36 cellular contexts compared by ENCODE assay signal in genomic region chr11:124210421-124210820, GRCh38. TPM values are rescaled to one million over a fixed set of nuclear protein-coding genes. Genes with fewer than 3 reads are reported as not detected.
"Had no signal": no experiment of that assay in that cellular context is flagged by ENCODE, and none has a peak within 500 bp of the region (broad histone marks: within the 10 kb centered on the region; RNA-seq: fewer than 3 reads in every experiment).

No MANE protein-coding gene starts in this region.

- H3K4me3 Mint-ChIP-seq: activated B cell treated with CpG ODN at 0.5 μM for 24 hours; activated CD8-positive, alpha-beta T cell treated with anti-CD3 and anti-CD28 coated beads for 36 hours; activated naive CD4-positive, alpha-beta T cell treated with anti-CD3 and anti-CD28 coated beads, Interleukin-2, amount 10 ng/mL, durations not matched to agents 7 days and 5 days; activated naive CD8-positive, alpha-beta T cell treated with anti-CD3 and anti-CD28 coated beads, Interleukin-2, amount 10 ng/mL, durations not matched to agents 7 days and 5 days; activated T-cell treated with anti-CD3 and anti-CD28 coated beads, Interleukin-2, amount 50 U/mL, for 24 hours; activated T-cell treated with anti-CD3 and anti-CD28 coated beads, Interleukin-2, amount 50 U/mL, for 72 hours; central memory CD8-positive, alpha-beta T cell; dendritic cell treated with granulocyte-macrophage colony-stimulating factor and Interleukin-4, amounts not matched to agents 40 ng/mL and 50 ng/mL, for 4 days; endodermal cell; T-helper 17 cell; T-helper 2 cell treated with Interferon-gamma antibody and Interleukin-4, amounts not matched to agents 5 μg/mL and 100 μg/mL, for 36 hours had no signal

- H3K27ac ChIP-seq: brain microvascular endothelial cell, coronary artery, dorsolateral prefrontal cortex, esophagus muscularis mucosa, foreskin keratinocyte, gastrocnemius medialis, WERI-Rb-1 had no signal

- H3K9me3 ChIP-seq: esophagus muscularis mucosa, gastrocnemius medialis had no signal

- ATAC-seq: activated CD4-positive, CD25-positive, alpha-beta regulatory T cell treated with anti-CD3 and anti-CD28 coated beads, Interleukin-2, amount 50 U/mL, for 24 hours; activated CD8-positive, alpha-beta T cell treated with anti-CD3 and anti-CD28 coated beads for 36 hours; activated naive CD4-positive, alpha-beta T cell treated with anti-CD3 and anti-CD28 coated beads, Interleukin-2, amount 50 U/mL, for 72 hours; activated T-cell treated with anti-CD3 and anti-CD28 coated beads, Interleukin-2, amount 50 U/mL, for 72 hours; foreskin keratinocyte; gastrocnemius medialis; T-helper 17 cell had no signal

- H3K4me3 ChIP-seq: coronary artery, dorsolateral prefrontal cortex, esophagus muscularis mucosa, gastrocnemius medialis had no signal

- DNase-seq: activated B cell treated with CpG ODN at 0.5 μM for 24 hours; activated CD4-positive, alpha-beta T cell treated with anti-CD3 and anti-CD28 coated beads for 48 hours; activated CD4-positive, alpha-beta T cell treated with anti-CD3 and anti-CD28 coated beads, Interleukin-2, amount 50 U/mL, for 1 hour; activated CD4-positive, alpha-beta T cell treated with anti-CD3 and anti-CD28 coated beads, Interleukin-2, amount 50 U/mL, for 48 hours; activated CD8-positive, alpha-beta memory T cell treated with anti-CD3 and anti-CD28 coated beads for 24 hours; activated CD8-positive, alpha-beta memory T cell treated with anti-CD3 and anti-CD28 coated beads, Interleukin-2, amount 50 U/mL, for 48 hours; activated CD8-positive, alpha-beta T cell treated with anti-CD3 and anti-CD28 coated beads for 36 hours; activated gamma-delta T cell; activated naive CD4-positive, alpha-beta T cell; activated naive CD4-positive, alpha-beta T cell treated with anti-CD3 and anti-CD28 coated beads, Interleukin-2, amount 10 ng/mL, durations not matched to agents 7 days and 5 days; activated naive CD8-positive, alpha-beta T cell treated with anti-CD3 and anti-CD28 coated beads, Interleukin-2, amount 10 ng/mL, durations not matched to agents 7 days and 5 days; activated T-cell treated with anti-CD3 and anti-CD28 coated beads for 4 hours; activated T-cell treated with anti-CD3 and anti-CD28 coated beads, Interleukin-2, amount 50 U/mL, for 24 hours; activated T-cell treated with anti-CD3 and anti-CD28 coated beads, Interleukin-2, amount 50 U/mL, for 72 hours; brain microvascular endothelial cell; dorsolateral prefrontal cortex; effector memory CD4-positive, alpha-beta T cell; endodermal cell; foreskin keratinocyte; gastrocnemius medialis; T-helper 1 cell; T-helper 17 cell; T1000; WERI-Rb-1 had no signal

- H3K36me3 ChIP-seq: brain microvascular endothelial cell, esophagus muscularis mucosa, gastrocnemius medialis, WERI-Rb-1 had no signal

- H3K4me1 ChIP-seq: esophagus muscularis mucosa, foreskin keratinocyte, gastrocnemius medialis had no signal

- H3K27ac Mint-ChIP-seq: activated B cell treated with CpG ODN at 0.5 μM for 24 hours; activated CD8-positive, alpha-beta T cell treated with anti-CD3 and anti-CD28 coated beads for 36 hours; activated naive CD4-positive, alpha-beta T cell treated with anti-CD3 and anti-CD28 coated beads, Interleukin-2, amount 10 ng/mL, durations not matched to agents 7 days and 5 days; activated naive CD4-positive, alpha-beta T cell treated with anti-CD3 and anti-CD28 coated beads, Interleukin-2, amount 50 U/mL, for 72 hours; activated naive CD8-positive, alpha-beta T cell treated with anti-CD3 and anti-CD28 coated beads, Interleukin-2, amount 10 ng/mL, durations not matched to agents 7 days and 5 days; activated T-cell treated with anti-CD3 and anti-CD28 coated beads, Interleukin-2, amount 50 U/mL, for 24 hours; activated T-cell treated with anti-CD3 and anti-CD28 coated beads, Interleukin-2, amount 50 U/mL, for 72 hours; dendritic cell treated with granulocyte-macrophage colony-stimulating factor and Interleukin-4, amounts not matched to agents 40 ng/mL and 50 ng/mL, for 4 days; endodermal cell; T-helper 17 cell; T-helper 2 cell treated with Interferon-gamma antibody and Interleukin-4, amounts not matched to agents 5 μg/mL and 100 μg/mL, for 36 hours had no signal

- H3K27me3 ChIP-seq: brain microvascular endothelial cell, foreskin keratinocyte, gastrocnemius medialis had no signal

- H3K9me3 Mint-ChIP-seq: activated B cell treated with CpG ODN at 0.5 μM for 24 hours; activated CD8-positive, alpha-beta T cell treated with anti-CD3 and anti-CD28 coated beads for 36 hours; activated naive CD4-positive, alpha-beta T cell treated with anti-CD3 and anti-CD28 coated beads, Interleukin-2, amount 10 ng/mL, durations not matched to agents 7 days and 5 days; activated naive CD4-positive, alpha-beta T cell treated with anti-CD3 and anti-CD28 coated beads, Interleukin-2, amount 50 U/mL, for 72 hours; activated naive CD8-positive, alpha-beta T cell treated with anti-CD3 and anti-CD28 coated beads, Interleukin-2, amount 10 ng/mL, durations not matched to agents 7 days and 5 days; activated T-cell treated with anti-CD3 and anti-CD28 coated beads, Interleukin-2, amount 50 U/mL, for 24 hours; activated T-cell treated with anti-CD3 and anti-CD28 coated beads, Interleukin-2, amount 50 U/mL, for 72 hours; central memory CD8-positive, alpha-beta T cell; endodermal cell; T-helper 2 cell treated with Interferon-gamma antibody and Interleukin-4, amounts not matched to agents 5 μg/mL and 100 μg/mL, for 36 hours had no signal

- H3K4me1 Mint-ChIP-seq: activated B cell treated with CpG ODN at 0.5 μM for 24 hours; activated naive CD4-positive, alpha-beta T cell treated with anti-CD3 and anti-CD28 coated beads, Interleukin-2, amount 10 ng/mL, durations not matched to agents 7 days and 5 days; activated naive CD8-positive, alpha-beta T cell treated with anti-CD3 and anti-CD28 coated beads, Interleukin-2, amount 10 ng/mL, durations not matched to agents 7 days and 5 days; central memory CD8-positive, alpha-beta T cell; endodermal cell had no signal

- H3K27me3 Mint-ChIP-seq: activated B cell treated with CpG ODN at 0.5 μM for 24 hours; activated naive CD4-positive, alpha-beta T cell treated with anti-CD3 and anti-CD28 coated beads, Interleukin-2, amount 10 ng/mL, durations not matched to agents 7 days and 5 days; activated T-cell treated with anti-CD3 and anti-CD28 coated beads, Interleukin-2, amount 50 U/mL, for 24 hours; central memory CD8-positive, alpha-beta T cell; dendritic cell treated with granulocyte-macrophage colony-stimulating factor and Interleukin-4, amounts not matched to agents 40 ng/mL and 50 ng/mL, for 4 days had no signal

RNA-seq across cellular contexts. Expression of gene OR10D3, which starts 27.3 kb away (rescaled TPM):
- total RNA-seq: activated B cell treated with CpG ODN at 0.5 μM for 24 hours; activated CD8-positive, alpha-beta T cell treated with anti-CD3 and anti-CD28 coated beads for 36 hours; activated naive CD4-positive, alpha-beta T cell treated with anti-CD3 and anti-CD28 coated beads, Interleukin-2, amount 50 U/mL, for 72 hours; activated naive CD8-positive, alpha-beta T cell treated with anti-CD3 and anti-CD28 coated beads, Interleukin-2, amount 10 ng/mL, durations not matched to agents 7 days and 5 days; activated T-cell treated with anti-CD3 and anti-CD28 coated beads, Interleukin-2, amount 50 U/mL, for 72 hours; astrocyte; bronchial epithelial cell; cardiac septum; cerebellum; epithelial cell of proximal tubule; esophagus muscularis mucosa; foreskin keratinocyte; gastrocnemius medialis; T-helper 17 cell had no signal
- polyA plus RNA-seq: foreskin keratinocyte had no signal

RNA-seq across cellular contexts. Expression of gene OR8G1, which starts 30.5 kb away (rescaled TPM):
- total RNA-seq: activated B cell treated with CpG ODN at 0.5 μM for 24 hours; activated CD8-positive, alpha-beta T cell treated with anti-CD3 and anti-CD28 coated beads for 36 hours; activated naive CD4-positive, alpha-beta T cell treated with anti-CD3 and anti-CD28 coated beads, Interleukin-2, amount 50 U/mL, for 72 hours; activated naive CD8-positive, alpha-beta T cell treated with anti-CD3 and anti-CD28 coated beads, Interleukin-2, amount 10 ng/mL, durations not matched to agents 7 days and 5 days; activated T-cell treated with anti-CD3 and anti-CD28 coated beads, Interleukin-2, amount 50 U/mL, for 72 hours; astrocyte; bronchial epithelial cell; cardiac septum; cerebellum; epithelial cell of proximal tubule; esophagus muscularis mucosa; foreskin keratinocyte; gastrocnemius medialis; T-helper 17 cell had no signal
- polyA plus RNA-seq: foreskin keratinocyte had no signal

RNA-seq across cellular contexts. Expression of gene OR8G5, which starts 45.8 kb away (rescaled TPM):
- total RNA-seq: activated B cell treated with CpG ODN at 0.5 μM for 24 hours; activated CD8-positive, alpha-beta T cell treated with anti-CD3 and anti-CD28 coated beads for 36 hours; activated naive CD4-positive, alpha-beta T cell treated with anti-CD3 and anti-CD28 coated beads, Interleukin-2, amount 50 U/mL, for 72 hours; activated naive CD8-positive, alpha-beta T cell treated with anti-CD3 and anti-CD28 coated beads, Interleukin-2, amount 10 ng/mL, durations not matched to agents 7 days and 5 days; activated T-cell treated with anti-CD3 and anti-CD28 coated beads, Interleukin-2, amount 50 U/mL, for 72 hours; astrocyte; bronchial epithelial cell; cardiac septum; cerebellum; dorsolateral prefrontal cortex; epithelial cell of proximal tubule; foreskin keratinocyte; gastrocnemius medialis; T-helper 17 cell had no signal
- polyA plus RNA-seq: foreskin keratinocyte had no signal
